18 cellular contexts compared by ENCODE assay signal in the genomic region with DNA sequence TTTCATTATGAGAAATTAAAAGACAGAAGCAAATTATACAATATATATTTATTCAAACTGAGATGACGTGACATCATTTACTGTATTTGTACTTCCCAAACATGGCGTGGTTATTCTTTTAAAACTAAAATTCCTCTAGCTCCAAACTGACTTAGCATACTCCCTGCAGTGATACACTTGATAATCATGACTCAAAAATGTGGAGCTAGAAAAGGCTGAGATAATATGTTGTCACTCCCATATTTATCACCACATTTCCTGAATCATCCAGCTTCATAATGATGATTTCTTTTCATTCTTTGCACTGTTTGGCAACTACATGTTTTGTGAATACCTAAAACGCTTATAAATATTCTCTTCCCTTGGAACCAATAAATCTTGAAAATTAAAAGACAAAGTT.
DNase-seq lines count a peak whose midpoint lies in the region; TF ChIP-seq lines count a peak whose summit lies in the region.
"Had no signal": no experiment of that assay in that cellular context is flagged by ENCODE, and none has a peak within 500 bp of the region (broad histone marks: within the 10 kb centered on the region; RNA-seq: fewer than 3 reads in every experiment).

No MANE protein-coding gene starts in this region.

- H3K36me3 ChIP-seq in SK-N-MC (ENCODE audit: insufficient read depth, low read length) (no peaks in the 10 kb centered on the region), subcutaneous abdominal adipose tissue (ENCODE audit: control insufficient read depth in 5 of 5, insufficient read depth in 5 of 5, low read length in 5 of 5) (peaks cover 0 to 3% (median 0%) of the 10 kb centered on the region in 5 donors)
- H3K36me3 ChIP-seq: cardiac muscle cell, suprapubic skin had no signal

- no peak overlapping the region for H3K4me3 Mint-ChIP-seq in activated naive CD4-positive, alpha-beta T cell treated with anti-CD3 and anti-CD28 coated beads, Interleukin-2, amount 10 ng/mL, durations not matched to agents 7 days and 5 days
- no peak overlapping the region for H3K4me3 Mint-ChIP-seq in activated T-helper 1 cell treated with anti-CD3 and anti-CD28 coated beads, Interleukin-12 subunit alpha, Interleukin-12 subunit beta, Interleukin-2, Interleukin-4 antibody, amounts not matched to agents 30 ng/mL and 10 ng/mL and 1 ng/mL, durations not matched to agents 14 hours and 24 hours and 36 hours
- H3K4me3 Mint-ChIP-seq: T-cell, WTC11 had no signal

- H3K4me3 ChIP-seq in SK-N-MC (peak overlapping the region; percentile 41; the same call in 1 of the 2 replicates), fibroblast of villous mesenchyme (ENCODE audit: low read depth, low read length) (no peak overlapping the region), subcutaneous abdominal adipose tissue (ENCODE audit: low read depth in 1 of 5, low read length in 5 of 5) (no peak overlapping the region)
- H3K4me3 ChIP-seq: cardiac muscle cell, K562, suprapubic skin had no signal

- no peaks in the 10 kb centered on the region for H3K4me1 Mint-ChIP-seq in activated naive CD4-positive, alpha-beta T cell treated with anti-CD3 and anti-CD28 coated beads, Interleukin-2, amount 10 ng/mL, durations not matched to agents 7 days and 5 days
- no peaks in the 10 kb centered on the region for H3K4me1 Mint-ChIP-seq in activated T-helper 1 cell treated with anti-CD3 and anti-CD28 coated beads, Interleukin-12 subunit alpha, Interleukin-12 subunit beta, Interleukin-2, Interleukin-4 antibody, amounts not matched to agents 30 ng/mL and 10 ng/mL and 1 ng/mL, durations not matched to agents 14 hours and 24 hours and 36 hours (ENCODE audit: low read depth)
- H3K4me1 Mint-ChIP-seq: T-cell, WTC11 had no signal

- H3K9ac ChIP-seq in SK-N-MC (ENCODE audit: insufficient read length): no peak overlapping the region
- peak overlapping the region in 1 of 5 donors; percentile 73 for H3K9ac ChIP-seq in subcutaneous abdominal adipose tissue (ENCODE audit: low read length in 5 of 5)

- peaks cover 13% of the 10 kb centered on the region for H3K27me3 Mint-ChIP-seq in activated naive CD4-positive, alpha-beta T cell treated with anti-CD3 and anti-CD28 coated beads, Interleukin-2, amount 10 ng/mL, durations not matched to agents 7 days and 5 days
- no peaks in the 10 kb centered on the region for H3K27me3 Mint-ChIP-seq in activated T-helper 1 cell treated with anti-CD3 and anti-CD28 coated beads, Interleukin-12 subunit alpha, Interleukin-12 subunit beta, Interleukin-2, Interleukin-4 antibody, amounts not matched to agents 30 ng/mL and 10 ng/mL and 1 ng/mL, durations not matched to agents 14 hours and 24 hours and 36 hours (ENCODE audit: insufficient read depth)

- no peaks in the 10 kb centered on the region for H3K36me3 Mint-ChIP-seq in activated naive CD4-positive, alpha-beta T cell treated with anti-CD3 and anti-CD28 coated beads, Interleukin-2, amount 10 ng/mL, durations not matched to agents 7 days and 5 days
- no peaks in the 10 kb centered on the region for H3K36me3 Mint-ChIP-seq in activated T-helper 1 cell treated with anti-CD3 and anti-CD28 coated beads, Interleukin-12 subunit alpha, Interleukin-12 subunit beta, Interleukin-2, Interleukin-4 antibody, amounts not matched to agents 30 ng/mL and 10 ng/mL and 1 ng/mL, durations not matched to agents 14 hours and 24 hours and 36 hours (ENCODE audit: low read depth)
- H3K36me3 Mint-ChIP-seq: T-cell, WTC11 had no signal

- CTCF ChIA-PET in activated naive CD4-positive, alpha-beta T cell treated with anti-CD3 and anti-CD28 coated beads, Interleukin-2, amount 10 ng/mL, durations not matched to agents 7 days and 5 days (lab: Charles Lee): no interaction called here

- H3K27ac Mint-ChIP-seq in activated naive CD4-positive, alpha-beta T cell treated with anti-CD3 and anti-CD28 coated beads, Interleukin-2, amount 10 ng/mL, durations not matched to agents 7 days and 5 days: no peak overlapping the region
- H3K27ac Mint-ChIP-seq in activated T-helper 1 cell treated with anti-CD3 and anti-CD28 coated beads, Interleukin-12 subunit alpha, Interleukin-12 subunit beta, Interleukin-2, Interleukin-4 antibody, amounts not matched to agents 30 ng/mL and 10 ng/mL and 1 ng/mL, durations not matched to agents 14 hours and 24 hours and 36 hours: no peak overlapping the region
- H3K27ac Mint-ChIP-seq: T-cell, WTC11 had no signal

- peak overlapping the region; percentile 62; the same call in 1 of the 2 replicates for H3K27ac ChIP-seq in SK-N-MC
- peak overlapping the region; percentile 81 for H3K27ac ChIP-seq in subcutaneous abdominal adipose tissue (ENCODE audit: low read depth, low read length)
- H3K27ac ChIP-seq: cardiac muscle cell, suprapubic skin had no signal

- peaks cover 7 to 55% (median 38%) of the 10 kb centered on the region in 5 donors for H3K4me1 ChIP-seq in subcutaneous abdominal adipose tissue (ENCODE audit: control insufficient read depth in 5 of 5, insufficient read depth in 5 of 5, low read length in 5 of 5)
- H3K4me1 ChIP-seq: suprapubic skin had no signal

- intact Hi-C loops in activated T-helper 1 cell treated with anti-CD3 and anti-CD28 coated beads, Interleukin-12 subunit alpha, Interleukin-12 subunit beta, Interleukin-2, Interleukin-4 antibody, amounts not matched to agents 30 ng/mL and 10 ng/mL and 1 ng/mL, durations not matched to agents 14 hours and 24 hours and 36 hours (cut with micrococcal nuclease): no loop called here

- DNase-seq in EH (ENCODE audit: low read depth) (peak; percentile 79), SK-N-MC (ENCODE audit: low read depth, low spot score) (peak; percentile 22), fibroblast of villous mesenchyme (ENCODE audit: low read depth) (peak; percentile 24), amygdala (lab: John Stamatoyannopoulos, UW) (no peak)
- DNase-seq in activated naive CD4-positive, alpha-beta T cell treated with anti-CD3 and anti-CD28 coated beads, Interleukin-2, amount 10 ng/mL, durations not matched to agents 7 days and 5 days: no peak
- DNase-seq in activated T-helper 1 cell treated with anti-CD3 and anti-CD28 coated beads, Interleukin-12 subunit alpha, Interleukin-12 subunit beta, Interleukin-2, Interleukin-4 antibody, amounts not matched to agents 30 ng/mL and 10 ng/mL and 1 ng/mL, durations not matched to agents 14 hours and 24 hours and 36 hours (ENCODE audit: low spot score): no peak
- DNase-seq: activated naive CD4-positive, alpha-beta T cell treated with Interleukin-2 at 50 U/mL for 16 hours; Calu3; effector memory CD4-positive, alpha-beta T cell; NCI-H1105; NK-92 treated with Interleukin-12 subunit alpha and Interleukin-12 subunit beta, amount 100 ng/mL, for 24 hours; retina; T-cell had no signal

- TF ChIP-seq CTCF in fibroblast of villous mesenchyme (IDR thresholded peaks at IDR 0.05; ENCODE audit: insufficient read depth, low read depth, low read length): no peak

- H3K27me3 ChIP-seq in subcutaneous abdominal adipose tissue (ENCODE audit: control insufficient read depth in 5 of 5, insufficient read depth in 4 of 5, low read length in 5 of 5): no peaks in the 10 kb centered on the region
- H3K27me3 ChIP-seq: cardiac muscle cell, suprapubic skin had no signal

- no peaks in the 10 kb centered on the region for H3K9me3 ChIP-seq in SK-N-MC (ENCODE audit: low read depth, low read length)
- H3K9me3 ChIP-seq in subcutaneous abdominal adipose tissue (ENCODE audit: control insufficient read depth in 5 of 5, low read length in 5 of 5): no peaks in the 10 kb centered on the region
- H3K9me3 ChIP-seq: suprapubic skin had no signal

- no peaks in the 10 kb centered on the region for H3K9me3 Mint-ChIP-seq in activated naive CD4-positive, alpha-beta T cell treated with anti-CD3 and anti-CD28 coated beads, Interleukin-2, amount 10 ng/mL, durations not matched to agents 7 days and 5 days
- H3K9me3 Mint-ChIP-seq in activated T-helper 1 cell treated with anti-CD3 and anti-CD28 coated beads, Interleukin-12 subunit alpha, Interleukin-12 subunit beta, Interleukin-2, Interleukin-4 antibody, amounts not matched to agents 30 ng/mL and 10 ng/mL and 1 ng/mL, durations not matched to agents 14 hours and 24 hours and 36 hours: no peaks in the 10 kb centered on the region
- H3K9me3 Mint-ChIP-seq: T-cell, WTC11 had no signal

Comparison
In these comparisons a context has a peak if more than half of its experiments do, and no peak if none do; other contexts are left out.
1. DNase-seq: peak in EH (single experiment), SK-N-MC (single experiment) and fibroblast of villous mesenchyme (single experiment); none in amygdala (0 of 56), activated naive CD4-positive, alpha-beta T cell treated with anti-CD3 and anti-CD28 coated beads, Interleukin-2, amount 10 ng/mL, durations not matched to agents 7 days and 5 days (single experiment) and activated T-helper 1 cell treated with anti-CD3 and anti-CD28 coated beads, Interleukin-12 subunit alpha, Interleukin-12 subunit beta, Interleukin-2, Interleukin-4 antibody, amounts not matched to agents 30 ng/mL and 10 ng/mL and 1 ng/mL, durations not matched to agents 14 hours and 24 hours and 36 hours (single experiment).